In genomic region chr2:240112914-240113690, GRCh38 we compare ENCODE assay signal across 21 cellular contexts. TPM values are rescaled to one million over a fixed set of nuclear protein-coding genes. Genes with fewer than 3 reads are reported as not detected.
DNase-seq lines count a peak whose midpoint lies in the region; ATAC-seq, FAIRE-seq and TF ChIP-seq lines count a peak whose summit lies in the region.
"Had no signal": no experiment of that assay in that cellular context is flagged by ENCODE, and none has a peak within 500 bp of the region (broad histone marks: within the 10 kb centered on the region; RNA-seq: fewer than 3 reads in every experiment).

No MANE protein-coding gene starts in this region.

- H3K27ac Mint-ChIP-seq in H9 = peak overlapping the region in 1 of 3 experiments; percentile 73; a peak in 1 of 7 replicates
- no peak overlapping the region for H3K27ac Mint-ChIP-seq in endodermal cell
- H3K27ac Mint-ChIP-seq: CD14-positive monocyte; CD8-positive, alpha-beta T cell; HFFc6 had no signal

- FAIRE-seq in urothelium cell line (lab: Jason Lieb, UNC) = no peak
- FAIRE-seq: A204.1, HepG2, HTR-8/SVneo had no signal

- H3K9me3 ChIP-seq in H9 (ENCODE audit: control insufficient read depth, low read depth, low read length) = no peaks in the 10 kb centered on the region
- H3K9me3 ChIP-seq in endodermal cell (ENCODE audit: control insufficient read depth, low read length) = no peaks in the 10 kb centered on the region
- no peaks in the 10 kb centered on the region for H3K9me3 ChIP-seq in psoas muscle
- no peaks in the 10 kb centered on the region for H3K9me3 ChIP-seq in OCI-LY7 (ENCODE audit: low read length)

- H3K36me3 ChIP-seq in endodermal cell (ENCODE audit: control insufficient read depth, insufficient read depth, low read length) = no peaks in the 10 kb centered on the region
- H3K36me3 ChIP-seq in psoas muscle (ENCODE audit: insufficient read depth in 1 of 2, low read depth in 1 of 2) = no peaks in the 10 kb centered on the region
- no peaks in the 10 kb centered on the region for H3K36me3 ChIP-seq in OCI-LY7 (ENCODE audit: insufficient read depth, low read length)

- no peak overlapping the region for H3K56ac ChIP-seq in H9 (ENCODE audit: insufficient read length, low read depth, low read length)

- peaks cover 0 to 3% (median 0%) of the 10 kb centered on the region in 3 experiments; a peak in 1 of 7 replicates for H3K36me3 Mint-ChIP-seq in H9 (ENCODE audit: insufficient read depth in 1 of 3, low read depth in 3 of 3)
- no peaks in the 10 kb centered on the region for H3K36me3 Mint-ChIP-seq in endodermal cell (ENCODE audit: low read depth)
- H3K36me3 Mint-ChIP-seq: CD14-positive monocyte; CD8-positive, alpha-beta T cell had no signal

- H3K9me3 Mint-ChIP-seq in H9 = peaks cover 0 to 9% of the 10 kb centered on the region in 2 experiments; a peak in 2 of 5 replicates
- H3K9me3 Mint-ChIP-seq in endodermal cell = no peaks in the 10 kb centered on the region
- H3K9me3 Mint-ChIP-seq: HFFc6 had no signal

- H3T11ph ChIP-seq in H9 (ENCODE audit: low read length) = no peak overlapping the region

- no peak overlapping the region for H4K91ac ChIP-seq in H9 (ENCODE audit: insufficient read length, low read depth, low read length)

- H2BK5ac ChIP-seq in H9 (ENCODE audit: insufficient read length, low read length) = no peak overlapping the region

- no peaks in the 10 kb centered on the region for H3K27me3 ChIP-seq in H9 (ENCODE audit: insufficient read depth, low read length)
- H3K27me3 ChIP-seq in endodermal cell (ENCODE audit: control insufficient read depth, insufficient read depth, low read length, poor library complexity, severe bottlenecking) = no peaks in the 10 kb centered on the region
- H3K27me3 ChIP-seq in psoas muscle (ENCODE audit: insufficient read depth in 3 of 3, low read length in 2 of 3) = peaks cover 0 to 11% (median 9%) of the 10 kb centered on the region in 3 donors

- H3K79me1 ChIP-seq in H9 (ENCODE audit: insufficient read depth, low read depth, low read length, poor library complexity, severe bottlenecking) = no peaks in the 10 kb centered on the region

- H3K9me2 ChIP-seq in OCI-LY7 (ENCODE audit: insufficient read depth, low read length) = no peaks in the 10 kb centered on the region

- H3K4me2 ChIP-seq in H9 (ENCODE audit: insufficient read depth, insufficient read length, low read length) (no peak overlapping the region), OCI-LY7 (ENCODE audit: low read length) (no peak overlapping the region)

- H3K23ac ChIP-seq in H9 (ENCODE audit: insufficient read length, low read depth, low read length) = no peak overlapping the region

- CTCF ChIA-PET in OCI-LY7 (lab: Charles Lee; ENCODE audit: unreplicated experiment) = no interaction called here

- H3K4me3 ChIP-seq in endodermal cell (ENCODE audit: low read length) = no peak overlapping the region
- H3K4me3 ChIP-seq in psoas muscle = no peak overlapping the region
- H3K4me3 ChIP-seq in OCI-LY7 (ENCODE audit: low read depth, low read length, poor library complexity, severe bottlenecking) = no peak overlapping the region
- H3K4me3 ChIP-seq: GM23248 had no signal

- H3K27me3 Mint-ChIP-seq in H9 (ENCODE audit: low read depth) = peaks cover 15% of the 10 kb centered on the region
- H3K27me3 Mint-ChIP-seq in endodermal cell (ENCODE audit: insufficient read depth) = peaks cover 3% of the 10 kb centered on the region

- H3K18ac ChIP-seq in H9 (ENCODE audit: insufficient read length, low read depth, low read length) = no peak overlapping the region

- H2BK12ac ChIP-seq in H9 (ENCODE audit: insufficient read length, low read depth, low read length) = no peak overlapping the region

- H3K14ac ChIP-seq in H9 (ENCODE audit: insufficient read depth, low read length) = no peak overlapping the region; the same call in 1 of the 2 replicates

- H4K5ac ChIP-seq in H9 (ENCODE audit: insufficient read length, low read depth, low read length) = no peak overlapping the region

- DNase-seq in D341Med (ENCODE audit: low spot score) = peak; percentile 10
- DNase-seq in H9 = peak; percentile 46
- DNase-seq in endodermal cell = peak; percentile 80
- DNase-seq in iPS-NIHi7 (ENCODE audit: extremely low spot score) = peak; percentile 29
- DNase-seq in psoas muscle = no peak
- DNase-seq in urothelium cell line (ENCODE audit: low spot score) = no peak
- DNase-seq in OCI-LY7 (ENCODE audit: low spot score) = no peak
- DNase-seq: CD8-positive, alpha-beta T cell; COR-L47; DND-41; GF-D8; GM23248; HCEC 1CT; HFFc6 had no signal

- no TSS peak for BruUV-seq in OCI-LY7 (replicated peaks; lab: Mats Ljungman, UMichigan)

- no peak overlapping the region for H3K9ac ChIP-seq in H9 (ENCODE audit: extremely low read depth, insufficient read length, low read length)
- no peak overlapping the region for H3K9ac ChIP-seq in endodermal cell (ENCODE audit: extremely low read depth, low read length, poor library complexity, severe bottlenecking)
- H3K9ac ChIP-seq: GM23248 had no signal

- no peak for TF ChIP-seq CTCF in H9 (conservative IDR thresholded peaks at IDR 0.05)
- TF ChIP-seq CTCF in endodermal cell (conservative IDR thresholded peaks at IDR 0.05) = no peak
- TF ChIP-seq CTCF in psoas muscle (IDR thresholded peaks at IDR 0.05) = no peak
- TF ChIP-seq CTCF in OCI-LY7 (conservative IDR thresholded peaks at IDR 0.05; ENCODE audit: low read length) = no peak

- no peak overlapping the region for H3K4ac ChIP-seq in H9 (ENCODE audit: low read depth, low read length)

- no peaks in the 10 kb centered on the region for H3K79me2 ChIP-seq in H9 (ENCODE audit: insufficient read depth, low read length)
- no peaks in the 10 kb centered on the region for H3K79me2 ChIP-seq in OCI-LY7 (ENCODE audit: insufficient read depth, low read depth, low read length)

- H3K4me1 ChIP-seq in H9 (ENCODE audit: insufficient read depth, low read length) (peaks cover 4% of the 10 kb centered on the region; the same call in 1 of the 2 replicates), endodermal cell (ENCODE audit: control insufficient read depth, insufficient read depth, low read length) (no peaks in the 10 kb centered on the region), psoas muscle (no peaks in the 10 kb centered on the region), OCI-LY7 (ENCODE audit: insufficient read depth, low read length, poor library complexity, severe bottlenecking) (no peaks in the 10 kb centered on the region)

- no peak overlapping the region for H2AK5ac ChIP-seq in H9 (ENCODE audit: insufficient read length, low read length)

- no CpG with 5 or more reads among the region's 5 CpGs for WGBS in H9 (ENCODE audit: extremely low coverage, insufficient read length, low lambda C conversion rate)
- 56 to 60% methylated on average over 2 to 5 of the region's 5 CpGs for WGBS in endodermal cell (ENCODE audit: insufficient coverage in 1 of 2, insufficient read length in 1 of 2), 2 experiments
- 28 to 47% (median 29%) methylated on average over 5 of the region's 5 CpGs for WGBS in psoas muscle, 3 donors

- H2BK120ac ChIP-seq in H9 (ENCODE audit: low read depth, low read length, poor library complexity, severe bottlenecking) = no peak overlapping the region

- peaks cover 9 to 19% of the 10 kb centered on the region in 2 experiments for H3K4me1 Mint-ChIP-seq in H9
- peaks cover 3% of the 10 kb centered on the region for H3K4me1 Mint-ChIP-seq in endodermal cell
- H3K4me1 Mint-ChIP-seq: CD14-positive monocyte had no signal

- ATAC-seq in psoas muscle = no peak
- ATAC-seq in GM18517 (IDR thresholded peaks at IDR 0.05; ENCODE audit: unreplicated experiment) = no peak
- ATAC-seq: CD8-positive, alpha-beta T cell; HepG2 had no signal

- intact Hi-C loops in psoas muscle (cut with DNase I) (no loop called here), OCI-LY7 (cut with micrococcal nuclease; ENCODE audit: unreplicated experiment) (no loop called here)

- no peak overlapping the region for H4K8ac ChIP-seq in H9 (replicated peaks; ENCODE audit: insufficient read length, low read depth, low read length)

- H3K23me2 ChIP-seq in H9 (ENCODE audit: insufficient read length, low read depth, low read length, poor library complexity, severe bottlenecking) = no peaks in the 10 kb centered on the region

- H2BK20ac ChIP-seq in H9 (ENCODE audit: low read depth, low read length, poor library complexity, severe bottlenecking) = no peak overlapping the region

- no peak overlapping the region for H2AFZ ChIP-seq in H9 (ENCODE audit: low read length)
- H2AFZ ChIP-seq in OCI-LY7 (ENCODE audit: low read length) = no peak overlapping the region
- H2AFZ ChIP-seq: GM23248 had no signal

- POLR2A ChIA-PET in OCI-LY7 (lab: Charles Lee) = no interaction called here

- H3K27ac ChIP-seq in H9 (ENCODE audit: insufficient read length, low read depth, low read length) (no peak overlapping the region), endodermal cell (ENCODE audit: low read depth, low read length) (no peak overlapping the region), psoas muscle (no peak overlapping the region), OCI-LY7 (ENCODE audit: low read depth, low read length, poor library complexity, severe bottlenecking) (no peak overlapping the region)
- H3K27ac ChIP-seq: GM23248 had no signal

- H3K4me3 Mint-ChIP-seq in H9 (no peak overlapping the region), endodermal cell (no peak overlapping the region)
- H3K4me3 Mint-ChIP-seq: CD8-positive, alpha-beta T cell; HFFc6 had no signal

- no peak overlapping the region for H2BK15ac ChIP-seq in H9 (ENCODE audit: low read depth, low read length)

- H4K20me1 ChIP-seq in H9 (ENCODE audit: control insufficient read depth, insufficient read depth, insufficient read length) (no peaks in the 10 kb centered on the region), OCI-LY7 (ENCODE audit: insufficient read depth, low read length) (no peaks in the 10 kb centered on the region)

RNA-seq across cellular contexts. Expression of gene COPS9, which starts 23.0 kb away (rescaled TPM):
- total RNA-seq in H9 (2021) (142 and 149 TPM in 2 replicates), endodermal cell (100 to 1,000 TPM; 151 to 161 TPM), psoas muscle (100 to 1,000 TPM; 136 to 214 (median 158) TPM), OCI-LY7 (2022) (75.5 and 106 TPM in 2 replicates)
- 175 TPM for polyA plus RNA-seq in endodermal cell (2013, experiment 1 of 2)
- polyA plus RNA-seq in endodermal cell (2013, experiment 2 of 2) = 183 TPM
- polyA plus RNA-seq in psoas muscle = 100 to 1,000 TPM; 345 to 597 (median 427) TPM
- total RNA-seq in OCI-LY7 (2014; rRNA removed; shearing (Covaris generic)) = 158 and 159 TPM in 2 replicates

RNA-seq across cellular contexts. Expression of gene OTOS, which starts 27.4 kb away (rescaled TPM):
- not detected in 2 replicates for total RNA-seq in H9 (2021)
- total RNA-seq in endodermal cell = not detected
- not detected for polyA plus RNA-seq in endodermal cell (2013, experiment 1 of 2)
- polyA plus RNA-seq in endodermal cell (2013, experiment 2 of 2) = not detected
- total RNA-seq in psoas muscle = not detected
- polyA plus RNA-seq in psoas muscle = under 1 TPM in 1 of 3 donors, not detected in 2; 0.20 TPM
- total RNA-seq in OCI-LY7 (2014; rRNA removed; shearing (Covaris generic)) = not detected in 2 replicates
- total RNA-seq in OCI-LY7 (2022) = not detected in 2 replicates
- total RNA-seq: CD8-positive, alpha-beta T cell; GM23248; HepG2 had no signal
- polyA plus RNA-seq: AG04450, BJ, CD14-positive monocyte, GM23248, HepG2 had no signal

RNA-seq across cellular contexts. Expression of gene OR6B3, which starts 59.8 kb away (rescaled TPM):
- total RNA-seq in H9 (2021) = not detected in 2 replicates
- not detected for total RNA-seq in endodermal cell
- polyA plus RNA-seq in endodermal cell (2013, experiment 1 of 2) = not detected
- polyA plus RNA-seq in endodermal cell (2013, experiment 2 of 2) = not detected
- total RNA-seq in psoas muscle = not detected
- polyA plus RNA-seq in psoas muscle = not detected
- total RNA-seq in OCI-LY7 (2014; rRNA removed; shearing (Covaris generic)) = not detected in 2 replicates
- total RNA-seq in OCI-LY7 (2022) = not detected in 2 replicates
- total RNA-seq: CD8-positive, alpha-beta T cell; GM23248; HepG2; HFFc6 had no signal
- polyA plus RNA-seq: AG04450, BJ, CD14-positive monocyte, GM23248, HepG2 had no signal

Comparison
In these comparisons a context has a peak if more than half of its experiments do, and no peak if none do; other contexts are left out.
1. DNase-seq: peak in D341Med (single experiment), H9 (single experiment), endodermal cell (single experiment) and iPS-NIHi7 (single experiment); none in psoas muscle (0 of 2), urothelium cell line (single experiment) and OCI-LY7 (single experiment).